In genomic region chr19:2540251-2540645, GRCh38 we compare ENCODE assay signal across 12 cellular contexts.
DNase-seq lines count a peak whose midpoint lies in the region; ATAC-seq and TF ChIP-seq lines count a peak whose summit lies in the region.
"Had no signal": no experiment of that assay in that cellular context is flagged by ENCODE, and none has a peak within 500 bp of the region (broad histone marks: within the 10 kb centered on the region; RNA-seq: fewer than 3 reads in every experiment).

No MANE protein-coding gene starts in this region.

- CTCF ChIA-PET in AG04449 (lab: Yijun Ruan, JAX) = interaction anchor here (1.2 to 3.0 kb wide), 4 partner anchors 11 to 64 kb away, joined by 3 to 14 read pairs (median 6); partner anchors contain the start of gene GADD45B
- CTCF ChIA-PET in WTC11 (lab: Charles Lee) = interaction anchor here (0.7 to 5.8 kb wide), 13 partner anchors 10 to 97 kb away, joined by 3 to 58 read pairs (median 4); partner anchors contain the start of gene GADD45B

- H3K27ac ChIP-seq in right cardiac atrium (ENCODE audit: low read length) (peak overlapping the region; percentile 96), prostate gland (peak overlapping the region; percentile 88 to 92)

- H3K27me3 Mint-ChIP-seq in WTC11 (ENCODE audit: low read depth) = peaks cover 3% of the 10 kb centered on the region; the same call in 1 of the 2 replicates
- H3K27me3 Mint-ChIP-seq in stimulated activated naive CD8-positive, alpha-beta T cell treated with anti-CD3 and anti-CD28 coated beads, Interleukin-15, amount 100 ng/mL, for 72 hours = no peaks in the 10 kb centered on the region
- H3K27me3 Mint-ChIP-seq: activated naive CD8-positive, alpha-beta T cell treated with anti-CD3 and anti-CD28 coated beads for 36 hours; CD4-positive, alpha-beta T cell had no signal

- H3K27ac Mint-ChIP-seq in WTC11 = peak overlapping the region; percentile 87
- no peak overlapping the region for H3K27ac Mint-ChIP-seq in stimulated activated naive CD8-positive, alpha-beta T cell treated with anti-CD3 and anti-CD28 coated beads, Interleukin-15, amount 100 ng/mL, for 72 hours
- H3K27ac Mint-ChIP-seq: activated naive CD8-positive, alpha-beta T cell treated with anti-CD3 and anti-CD28 coated beads for 36 hours; CD4-positive, alpha-beta T cell had no signal

- peak overlapping the region; percentile 40 for H3K4me3 ChIP-seq in AG04449 (ENCODE audit: low read depth, low read length)
- no peak overlapping the region for H3K4me3 ChIP-seq in right cardiac atrium (ENCODE audit: low read length)
- H3K4me3 ChIP-seq in prostate gland = peak overlapping the region in 1 of 2 donors; percentile 0

- peaks cover 6% of the 10 kb centered on the region for H3K9me3 Mint-ChIP-seq in WTC11
- H3K9me3 Mint-ChIP-seq in stimulated activated naive CD8-positive, alpha-beta T cell treated with anti-CD3 and anti-CD28 coated beads, Interleukin-15, amount 100 ng/mL, for 72 hours = no peaks in the 10 kb centered on the region
- H3K9me3 Mint-ChIP-seq: activated naive CD8-positive, alpha-beta T cell treated with anti-CD3 and anti-CD28 coated beads for 36 hours; CD4-positive, alpha-beta T cell had no signal

- H3K4me1 ChIP-seq in right cardiac atrium (ENCODE audit: control insufficient read depth, insufficient read depth, low read length) (peaks cover 21% of the 10 kb centered on the region), prostate gland (replicated peaks) (peaks cover 44% of the 10 kb centered on the region)

- no peak for TF ChIP-seq CTCF in AG04449 (IDR thresholded peaks at IDR 0.05; ENCODE audit: insufficient read depth, low read length, missing control alignments)
- TF ChIP-seq CTCF in WTC11 (IDR thresholded peaks at IDR 0.05) = no peak
- no peak for TF ChIP-seq CTCF in prostate gland (IDR thresholded peaks at IDR 0.05)

- no peaks in the 10 kb centered on the region; the same call in 1 of the 2 replicates for H3K36me3 Mint-ChIP-seq in WTC11
- H3K36me3 Mint-ChIP-seq: activated naive CD8-positive, alpha-beta T cell treated with anti-CD3 and anti-CD28 coated beads for 36 hours had no signal

- H3K36me3 ChIP-seq in prostate gland = no peaks in the 10 kb centered on the region

- peaks cover 30% of the 10 kb centered on the region for H3K4me1 Mint-ChIP-seq in WTC11
- H3K4me1 Mint-ChIP-seq in stimulated activated naive CD8-positive, alpha-beta T cell treated with anti-CD3 and anti-CD28 coated beads, Interleukin-15, amount 100 ng/mL, for 72 hours = peaks cover 54% of the 10 kb centered on the region

- ATAC-seq in WTC11 (no peak), right cardiac atrium (no peak), GM18867 (IDR thresholded peaks at IDR 0.05; ENCODE audit: unreplicated experiment) (no peak)
- no peak for ATAC-seq in stimulated activated naive CD8-positive, alpha-beta T cell treated with anti-CD3 and anti-CD28 coated beads, Interleukin-15, amount 100 ng/mL, for 72 hours

- POLR2A ChIA-PET in AG04449 (lab: Yijun Ruan, JAX) (interaction anchor here (0.7 to 5.6 kb wide), 14 partner anchors 10 to 1929 kb away, joined by 3 to 194 read pairs (median 8); partner anchors contain the start of gene GADD45B), WTC11 (lab: Charles Lee) (interaction anchor here (0.6 to 4.6 kb wide), 12 partner anchors 15 to 243 kb away, joined by 3 to 83 read pairs (median 5); partner anchors contain the start of genes GADD45B and TIMM13)

- H3K27me3 ChIP-seq in right cardiac atrium (ENCODE audit: control insufficient read depth, insufficient read depth) (no peaks in the 10 kb centered on the region), prostate gland (replicated peaks; ENCODE audit: insufficient read depth) (no peaks in the 10 kb centered on the region)

- 69% methylated on average over 12 of the region's 12 CpGs for WGBS in right cardiac atrium
- 63% methylated on average over 12 of the region's 12 CpGs for WGBS in prostate gland

- H3K9me3 ChIP-seq in right cardiac atrium (ENCODE audit: control insufficient read depth, low read length) (no peaks in the 10 kb centered on the region), prostate gland (no peaks in the 10 kb centered on the region)

- DNase-seq in AG04449 (ENCODE audit: low read depth, low spot score) (no peak), WTC11 (ENCODE audit: low spot score) (no peak), right cardiac atrium (no peak), prostate gland (ENCODE audit: low spot score) (no peak), NOMO-1 treated with DMSO at 0.1 percent for 48 hours (lab: John Stamatoyannopoulos, UW; ENCODE audit: unreplicated experiment) (no peak), NCI-H345 treated with DMSO at 0.1 percent for 48 hours (lab: John Stamatoyannopoulos, UW; ENCODE audit: unreplicated experiment) (no peak)
- no peak for DNase-seq in stimulated activated naive CD8-positive, alpha-beta T cell treated with anti-CD3 and anti-CD28 coated beads, Interleukin-15, amount 100 ng/mL, for 72 hours
- DNase-seq: activated CD4-positive, alpha-beta T cell treated with anti-CD3 and anti-CD28 coated beads for 1 hour; activated naive CD8-positive, alpha-beta T cell treated with anti-CD3 and anti-CD28 coated beads for 36 hours; CD4-positive, alpha-beta T cell; MV-4-11 had no signal

- H3K4me3 Mint-ChIP-seq in WTC11 = peak overlapping the region; percentile 16
- H3K4me3 Mint-ChIP-seq in stimulated activated naive CD8-positive, alpha-beta T cell treated with anti-CD3 and anti-CD28 coated beads, Interleukin-15, amount 100 ng/mL, for 72 hours = no peak overlapping the region
- H3K4me3 Mint-ChIP-seq: activated naive CD8-positive, alpha-beta T cell treated with anti-CD3 and anti-CD28 coated beads for 36 hours; CD4-positive, alpha-beta T cell had no signal

- intact Hi-C loops in right cardiac atrium (cut with DNase I) = loop anchor here (5.0 kb wide), 3 partner anchors 37 to 63 kb away; partner anchors contain the start of gene GADD45B (in 3 of the 4)
- intact Hi-C loops in prostate gland (cut with DNase I) = loop anchor here (5.0 kb wide), 1 partner anchor 43 kb away; no protein-coding TSS in a partner anchor

- no peak for TF ChIP-seq POLR2A in prostate gland (IDR thresholded peaks at IDR 0.05)

TF ChIP-seq in WTC11, 78 proteins besides CTCF, POLR2A, EP300 and RAD21 (continues in another document):
- TF ChIP-seq GTF2I (CRISPR knock-in tag; conservative IDR thresholded peaks at IDR 0.05) = peak; percentile 94
- no peak for TF ChIP-seq TCF7 (CRISPR knock-in tag; IDR thresholded peaks at IDR 0.05; ENCODE audit: low read depth)
- TF ChIP-seq E2F4 (CRISPR knock-in tag; IDR thresholded peaks at IDR 0.05; ENCODE audit: borderline replicate concordance, low read depth) = no peak
- no peak for TF ChIP-seq ZNF281 (CRISPR knock-in tag; IDR thresholded peaks at IDR 0.05)
